22 cellular contexts compared by ENCODE assay signal in genomic region chr1:53660666-53661065, GRCh38.
"Had no signal": no experiment of that assay in that cellular context is flagged by ENCODE, and none has a peak within 500 bp of the region (broad histone marks: within the 10 kb centered on the region; RNA-seq: fewer than 3 reads in every experiment).

No MANE protein-coding gene starts in this region.

- FAIRE-seq: RCC 7860 had no signal

- H3K36me3 ChIP-seq: MG63 had no signal

- DNase-seq: IMR-90, Karpas-422, KG1, MG63, NCI-H1092, NCI-H1105 treated with DMSO at 0.1 percent for 48 hours, NCI-H1417 treated with DMSO at 0.1 percent for 48 hours, NCI-H146, NCI-H1694 treated with DMSO at 0.1 percent for 48 hours, NCI-H1930, NCI-H2081, NCI-H2107, NCI-H2227 treated with DMSO at 0.1 percent for 48 hours, NCI-H446, NCI-H510A, NCI-H524 treated with DMSO at 0.1 percent for 48 hours, NCI-H69, NCI-H774, RPMI8226, SHP77 had no signal

- ATAC-seq: SK-N-SH treated with all-trans-retinoic acid at 6 μM for 48 hours had no signal

- H3K4me3 ChIP-seq: MG63 had no signal

- H3K27me3 ChIP-seq: MG63 had no signal

- H3K9me3 ChIP-seq: MG63 had no signal
